20 cellular contexts compared by ENCODE assay signal in the genomic region with DNA sequence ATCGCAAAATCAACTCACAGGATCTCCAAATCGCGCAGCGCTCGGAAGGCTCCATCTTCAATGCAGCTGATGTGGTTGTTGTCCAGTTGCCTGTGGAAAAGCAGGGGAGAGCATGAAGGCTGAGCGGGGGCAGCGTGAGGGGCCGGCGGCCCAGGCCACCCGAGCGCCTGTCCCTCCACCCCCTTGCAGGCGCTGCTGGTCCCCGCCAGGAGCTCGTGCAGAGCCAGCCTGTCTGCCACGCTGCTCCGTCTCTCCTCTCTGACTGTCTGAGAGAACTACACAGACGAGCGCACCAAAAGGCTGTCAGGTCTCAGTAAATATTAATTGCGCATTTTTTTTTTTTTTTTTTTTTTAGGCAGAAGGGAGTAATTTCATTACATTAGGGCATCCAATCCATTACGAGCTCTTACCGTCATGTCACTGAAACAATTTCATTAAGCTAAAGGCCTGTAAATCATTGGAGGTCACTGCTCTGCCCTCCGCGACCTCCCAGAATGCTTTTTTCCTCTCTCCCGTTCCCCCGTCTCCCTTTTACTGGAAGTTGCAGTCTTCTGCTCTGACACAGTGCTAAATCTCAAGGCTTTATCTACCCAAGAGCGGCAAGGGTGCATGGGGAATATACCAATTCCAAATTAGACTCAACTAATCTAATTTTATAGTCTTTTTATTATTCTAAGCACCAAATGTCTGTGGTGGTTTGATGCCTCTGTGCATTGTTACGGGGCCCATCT.
A peak's percentile ranks its signal among the peaks of the same experiment; 100 is the strongest.
DNase-seq lines count a peak whose midpoint lies in the region; ATAC-seq and TF ChIP-seq lines count a peak whose summit lies in the region.
"Had no signal": no experiment of that assay in that cellular context is flagged by ENCODE, and none has a peak within 500 bp of the region (broad histone marks: within the 10 kb centered on the region; RNA-seq: fewer than 3 reads in every experiment).

No MANE protein-coding gene starts in this region.

- peak in 2 of 4 donors; percentile 48 to 49 for ATAC-seq in heart left ventricle
- no peak for ATAC-seq in Right ventricle myocardium inferior
- no peak for ATAC-seq in GM18858 (IDR thresholded peaks at IDR 0.05; ENCODE audit: unreplicated experiment)
- ATAC-seq in HG03378 (IDR thresholded peaks at IDR 0.05; ENCODE audit: unreplicated experiment): no peak
- no peak for ATAC-seq in GM18867 (IDR thresholded peaks at IDR 0.05; ENCODE audit: unreplicated experiment)
- ATAC-seq: K562 had no signal

- TF ChIP-seq CTCF in heart left ventricle (IDR thresholded peaks at IDR 0.05) (no peak), nephron (IDR thresholded peaks at IDR 0.05; ENCODE audit: unreplicated experiment in 3 of 3) (no peak)

- peaks cover 0 to 20% (median 4%) of the 10 kb centered on the region in 12 donors for H3K4me1 ChIP-seq in heart left ventricle

- no peaks in the 10 kb centered on the region for H3K36me3 ChIP-seq in heart left ventricle

- no peaks in the 10 kb centered on the region for H3K9me3 Mint-ChIP-seq in nephron
- H3K9me3 Mint-ChIP-seq: H9 had no signal

- intact Hi-C loops in heart left ventricle (cut with DNase I): no loop called here
- intact Hi-C loops in Right ventricle myocardium inferior (cut with DNase I): no loop called here

- H3K4me1 Mint-ChIP-seq in nephron: peaks cover 29% of the 10 kb centered on the region

- H3K4me3 Mint-ChIP-seq in nephron: peak overlapping the region; percentile 76 to 79 (median 77)
- H3K4me3 Mint-ChIP-seq: H9 had no signal

- peak overlapping the region; percentile 8 to 60 (median 20) for H3K27ac Mint-ChIP-seq in nephron
- H3K27ac Mint-ChIP-seq: H9 had no signal

- no peaks in the 10 kb centered on the region for H3K27me3 ChIP-seq in heart left ventricle

- H3K27ac ChIP-seq in heart left ventricle: peak overlapping the region in 6 of 12 donors; percentile 43 to 97 (median 82)
- H3K27ac ChIP-seq: HL-60, PC-9 had no signal

- peaks cover 27% of the 10 kb centered on the region for H3K27me3 Mint-ChIP-seq in nephron (ENCODE audit: low read depth)

- DNase-seq in heart left ventricle (peak in 1 of 5 donors; percentile 46), Right ventricle myocardium inferior (ENCODE audit: missing footprints) (no peak), cerebellum (ENCODE audit: low spot score) (peak; percentile 48), DMS153 treated with DMSO at 0.1 percent for 48 hours (lab: John Stamatoyannopoulos, UW; ENCODE audit: unreplicated experiment) (no peak)
- DNase-seq: 8988T, DMS 273 treated with DMSO at 0.1 percent for 48 hours, EL, H9, NCI-H1048, NCI-H146, NCI-H2107, NCI-H345, NCI-H526 treated with DMSO at 0.1 percent for 48 hours, PC-9 had no signal

- WGBS in heart left ventricle, 4 donors: 75 to 84% (median 80%) methylated on average over 27 of the region's 27 CpGs

- no peaks in the 10 kb centered on the region for H3K9me3 ChIP-seq in heart left ventricle

- peak overlapping the region in 7 of 12 donors; percentile 8 to 37 (median 30) for H3K4me3 ChIP-seq in heart left ventricle
- H3K4me3 ChIP-seq: K562, PC-9 had no signal

- no peak for TF ChIP-seq POLR2A in heart left ventricle (IDR thresholded peaks at IDR 0.05)

- H3K36me3 Mint-ChIP-seq in nephron (ENCODE audit: low read depth): peaks cover 6% of the 10 kb centered on the region
